ENCODE assay signal across 24 cellular contexts in the genomic region with DNA sequence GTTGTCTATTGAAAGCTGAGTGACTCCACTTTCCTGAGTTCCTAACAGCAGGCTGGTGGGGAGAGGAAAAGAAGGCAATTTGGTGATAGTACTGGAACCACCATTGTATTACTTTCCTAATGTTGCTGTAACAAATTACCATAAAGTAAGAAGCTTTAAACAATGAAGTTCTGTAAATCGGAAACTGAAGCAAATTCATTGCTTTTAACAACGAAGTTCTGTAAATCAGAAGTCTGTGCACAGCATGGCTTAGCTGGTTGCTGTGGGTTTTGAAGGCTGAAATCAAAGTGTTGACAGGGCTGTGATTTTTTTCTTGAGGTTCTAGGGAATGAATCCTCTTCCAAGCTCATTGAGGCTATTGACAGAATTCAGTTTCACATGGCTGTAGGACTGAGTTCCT.
A peak's percentile ranks its signal among the peaks of the same experiment; 100 is the strongest.
DNase-seq lines count a peak whose midpoint lies in the region; ATAC-seq, FAIRE-seq and TF ChIP-seq lines count a peak whose summit lies in the region.
"Had no signal": no experiment of that assay in that cellular context is flagged by ENCODE, and none has a peak within 500 bp of the region (broad histone marks: within the 10 kb centered on the region; RNA-seq: fewer than 3 reads in every experiment).

No MANE protein-coding gene starts in this region.

- no peaks in the 10 kb centered on the region for H3K9me3 ChIP-seq in astrocyte (ENCODE audit: insufficient read depth, low read depth, low read length)
- H3K9me3 ChIP-seq in transverse colon, result no peaks in the 10 kb centered on the region
- H3K9me3 ChIP-seq in lower lobe of right lung, result no peaks in the 10 kb centered on the region
- H3K9me3 ChIP-seq: BE2C, HAP-1 had no signal

- no peak overlapping the region for H3K4me3 ChIP-seq in astrocyte (ENCODE audit: insufficient read depth, low read depth, low read length)
- H3K4me3 ChIP-seq in dorsolateral prefrontal cortex, result no peak overlapping the region
- H3K4me3 ChIP-seq in transverse colon, result no peak overlapping the region
- H3K4me3 ChIP-seq in lower lobe of right lung, result no peak overlapping the region
- H3K4me3 ChIP-seq: HAP-1 had no signal

- H3K36me3 Mint-ChIP-seq in astrocyte (ENCODE audit: low read depth, unreplicated experiment), result peaks cover 11% of the 10 kb centered on the region

- H3K4me1 Mint-ChIP-seq in astrocyte (ENCODE audit: low read depth, unreplicated experiment), result peaks cover 2% of the 10 kb centered on the region
- H3K4me1 Mint-ChIP-seq: CD8-positive, alpha-beta memory T cell had no signal

- no peaks in the 10 kb centered on the region for H4K20me1 ChIP-seq in astrocyte (ENCODE audit: insufficient read depth, low read length)

- TF ChIP-seq CTCF in astrocyte (IDR thresholded peaks at IDR 0.05; ENCODE audit: insufficient read depth, low read depth, low read length) (no peak), dorsolateral prefrontal cortex (IDR thresholded peaks at IDR 0.05 in 54 of 56, conservative IDR thresholded peaks at IDR 0.05 in 2 of 56; ENCODE audit: low read depth in 1 of 56, partially characterized antibody in 56 of 56) (no peak), transverse colon (IDR thresholded peaks at IDR 0.05) (no peak), lower lobe of right lung (IDR thresholded peaks at IDR 0.05) (no peak)

- H3K4me2 ChIP-seq in astrocyte (ENCODE audit: low read length), result no peak overlapping the region

- intact Hi-C loops in dorsolateral prefrontal cortex (cut with DNase I), result no loop called here
- intact Hi-C loops in transverse colon (cut with DNase I; ENCODE audit: low total_unique reads), result no loop called here
- intact Hi-C loops in lower lobe of right lung (cut with DNase I), result no loop called here

- WGBS in transverse colon (ENCODE audit: low coverage in 1 of 2), 2 donors, result 96% methylated on average over 2 of the region's 2 CpGs

- no peaks in the 10 kb centered on the region for H3K9me3 Mint-ChIP-seq in astrocyte (ENCODE audit: unreplicated experiment)
- H3K9me3 Mint-ChIP-seq: CD8-positive, alpha-beta memory T cell had no signal

- no peak for TF ChIP-seq POLR2A in transverse colon (IDR thresholded peaks at IDR 0.05)

- no peak for ATAC-seq in lower lobe of right lung
- ATAC-seq in GM21381 (IDR thresholded peaks at IDR 0.05; ENCODE audit: unreplicated experiment), result no peak

- no peaks in the 10 kb centered on the region for H3K27me3 Mint-ChIP-seq in astrocyte (ENCODE audit: low read depth, unreplicated experiment)
- H3K27me3 Mint-ChIP-seq: CD4-positive, CD25-positive, alpha-beta regulatory T cell had no signal

- no peak overlapping the region for H3K4me3 Mint-ChIP-seq in astrocyte (ENCODE audit: unreplicated experiment)
- H3K4me3 Mint-ChIP-seq: CD4-positive, CD25-positive, alpha-beta regulatory T cell; CD8-positive, alpha-beta memory T cell had no signal

- no peak overlapping the region for H3K27ac ChIP-seq in astrocyte (ENCODE audit: low read depth, low read length)
- peak overlapping the region in 58 of 59 donors; percentile 5 to 99 (median 82) for H3K27ac ChIP-seq in dorsolateral prefrontal cortex
- peak overlapping the region in 3 of 4 donors; percentile 79 to 87 (median 85) for H3K27ac ChIP-seq in transverse colon
- no peak overlapping the region for H3K27ac ChIP-seq in lower lobe of right lung
- H3K27ac ChIP-seq: HL-60 had no signal

- in situ Hi-C loops in transverse colon (cut with MboI; ENCODE audit: low pct_ligation_motif_present in 1 of 4, low pct_unique_long_range_greater_than_20kb in 1 of 4, low sequenced_read_pairs in 3 of 4), result loop anchor here in 1 of 4 donors (5.0 kb wide), 1 partner anchor 59 kb away; no protein-coding TSS in a partner anchor
- in situ Hi-C loops in G401 (cut with HindIII; ENCODE audit: low sequenced_read_pairs), result no loop called here

- TF ChIP-seq EP300 in transverse colon (IDR thresholded peaks at IDR 0.05; ENCODE audit: low read depth), result no peak

- no peak overlapping the region for H2AFZ ChIP-seq in astrocyte (ENCODE audit: low read depth, low read length)

- no peaks in the 10 kb centered on the region for H3K79me2 ChIP-seq in astrocyte (ENCODE audit: insufficient read depth, low read length)

- peak; percentile 37 for FAIRE-seq in astrocyte (lab: Jason Lieb, UNC)
- FAIRE-seq: A204.1, G401.6, GM12892, H1 had no signal

- H3K36me3 ChIP-seq in astrocyte (ENCODE audit: insufficient read depth, low read length) (no peaks in the 10 kb centered on the region), transverse colon (no peaks in the 10 kb centered on the region), lower lobe of right lung (no peaks in the 10 kb centered on the region)
- H3K36me3 ChIP-seq: BE2C, HAP-1 had no signal

- H3K27me3 ChIP-seq in astrocyte (ENCODE audit: insufficient read depth, low read length), result no peaks in the 10 kb centered on the region
- no peaks in the 10 kb centered on the region for H3K27me3 ChIP-seq in dorsolateral prefrontal cortex
- H3K27me3 ChIP-seq in transverse colon, result no peaks in the 10 kb centered on the region
- H3K27me3 ChIP-seq in lower lobe of right lung (ENCODE audit: low read depth), result no peaks in the 10 kb centered on the region
- H3K27me3 ChIP-seq: BE2C had no signal

- peak overlapping the region; percentile 11 for H3K27ac Mint-ChIP-seq in astrocyte (ENCODE audit: unreplicated experiment)
- H3K27ac Mint-ChIP-seq: CD4-positive, CD25-positive, alpha-beta regulatory T cell; CD8-positive, alpha-beta memory T cell had no signal

- no peak overlapping the region for H3K9ac ChIP-seq in astrocyte (ENCODE audit: low read length)

- DNase-seq in astrocyte (ENCODE audit: low read depth) (no peak), dorsolateral prefrontal cortex (no peak), pons (ENCODE audit: low spot score) (peak; percentile 88), transverse colon (no peak), lower lobe of right lung (no peak), G401 (ENCODE audit: low spot score) (no peak), NAMALWA (ENCODE audit: low spot score) (no peak)
- DNase-seq: ACHN; BE2C; C1 segment of cervical spinal cord; CD4-positive, CD25-positive, alpha-beta regulatory T cell; CD8-positive, alpha-beta memory T cell; COR-L47; DMS 273 treated with DMSO at 0.1 percent for 48 hours; DMS53; DND-41; EL had no signal

- H3K4me1 ChIP-seq in astrocyte (ENCODE audit: insufficient read depth, low read length) (no peaks in the 10 kb centered on the region), transverse colon (peaks cover 2 to 54% (median 16%) of the 10 kb centered on the region in 4 donors), lower lobe of right lung (peaks cover 3% of the 10 kb centered on the region)
- H3K4me1 ChIP-seq: BE2C, HAP-1 had no signal

Comparison
In these comparisons a context has a peak if more than half of its experiments do, and no peak if none do; other contexts are left out.
1. H3K27ac ChIP-seq: peak in dorsolateral prefrontal cortex (58 of 59) and transverse colon (3 of 4); none in astrocyte (single experiment) and lower lobe of right lung (single experiment).